24 cellular contexts compared by ENCODE assay signal in the genomic region with DNA sequence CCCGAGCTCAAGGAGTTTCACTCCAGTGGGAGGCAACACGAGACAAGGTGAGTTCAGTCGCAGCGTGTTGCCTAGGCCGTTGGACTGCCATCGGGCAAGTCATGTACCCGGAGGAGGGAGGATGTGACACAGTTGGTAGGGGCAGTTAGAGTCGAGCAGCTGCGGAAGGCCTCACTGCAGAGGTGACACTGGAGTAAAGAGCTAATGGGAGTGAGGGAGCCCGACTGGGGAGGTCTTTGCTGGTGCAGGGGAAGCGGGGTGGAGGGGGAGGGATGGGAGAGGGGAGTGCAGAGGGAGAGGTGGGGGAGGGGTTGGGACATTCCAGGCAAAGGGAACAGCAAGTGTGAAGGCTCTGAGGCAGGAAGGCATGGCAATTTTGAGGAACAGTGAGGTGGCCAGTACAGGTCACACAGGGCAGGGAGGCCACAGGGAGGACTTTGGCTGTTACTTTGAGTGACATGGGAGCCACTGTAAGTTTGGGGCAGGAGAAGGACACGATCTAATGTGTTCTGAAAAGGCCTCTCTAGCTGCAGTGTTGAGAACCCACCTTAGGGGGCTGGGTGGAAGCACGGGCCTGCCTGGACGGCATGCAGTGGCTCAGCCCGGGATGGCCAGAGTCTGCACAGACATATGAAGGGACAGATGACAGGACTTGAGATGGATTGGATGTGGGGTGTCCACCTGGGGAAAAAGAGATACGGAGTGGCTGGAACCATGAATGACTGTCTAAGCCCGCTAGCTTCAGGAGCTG.
DNase-seq lines count a peak whose midpoint lies in the region; ATAC-seq, FAIRE-seq and TF ChIP-seq lines count a peak whose summit lies in the region.
"Had no signal": no experiment of that assay in that cellular context is flagged by ENCODE, and none has a peak within 500 bp of the region (broad histone marks: within the 10 kb centered on the region; RNA-seq: fewer than 3 reads in every experiment).

No MANE protein-coding gene starts in this region.

- H3K27me3 Mint-ChIP-seq in T-helper 17 cell = peaks cover 68% of the 10 kb centered on the region

- no peak for TF ChIP-seq EP300 in ovary (IDR thresholded peaks at IDR 0.05)

- no peaks in the 10 kb centered on the region for H3K9me3 ChIP-seq in T-helper 17 cell (ENCODE audit: control insufficient read depth, low read length, poor library complexity, severe bottlenecking)
- no peaks in the 10 kb centered on the region for H3K9me3 ChIP-seq in ovary
- H3K9me3 ChIP-seq: Peyer's patch had no signal

- H3K36me3 ChIP-seq in ovary = no peaks in the 10 kb centered on the region
- H3K36me3 ChIP-seq: Peyer's patch had no signal

- FAIRE-seq in urothelium cell line (lab: Jason Lieb, UNC) = peak; percentile 81
- FAIRE-seq in GM19239 (lab: Jason Lieb, UNC) = no peak
- FAIRE-seq: G401.6, GM18507 had no signal

- no peaks in the 10 kb centered on the region for H3K36me3 Mint-ChIP-seq in T-helper 17 cell (ENCODE audit: low read depth)
- H3K36me3 Mint-ChIP-seq: CD8-positive, alpha-beta memory T cell had no signal

- intact Hi-C loops in ovary (cut with DNase I) = no loop called here

- peak; percentile 53 for DNase-seq in activated effector memory CD4-positive, alpha-beta T cell treated with anti-CD3 and anti-CD28 coated beads, Interleukin-2, amount 50 U/mL, for 16 hours
- DNase-seq in activated effector memory CD4-positive, alpha-beta T cell treated with Interleukin-2 at 50 U/mL for 16 hours = no peak
- DNase-seq in T-helper 17 cell (no peak), mesenteric fat pad (ENCODE audit: low spot score) (peak; percentile 53), urothelium cell line (ENCODE audit: low spot score) (no peak), ovary (no peak), GM19239 (ENCODE audit: insufficient read length, low spot score) (no peak)
- DNase-seq: ACHN; CD8-positive, alpha-beta memory T cell; HFFc6; KBM-7; NCI-H1105; NCI-H146; NCI-H2029 treated with DMSO at 0.1 percent for 48 hours; NCI-H345; NCI-H524; NCI-H774; Peyer's patch had no signal

- WGBS in ovary, 3 donors = 84 to 87% (median 86%) methylated on average over 17 of the region's 17 CpGs

- ATAC-seq in T-helper 17 cell (no peak), GM21786 (IDR thresholded peaks at IDR 0.05; ENCODE audit: unreplicated experiment) (no peak)
- ATAC-seq: SK-N-SH treated with all-trans-retinoic acid at 6 μM for 48 hours had no signal

- TF ChIP-seq POLR2A in ovary (IDR thresholded peaks at IDR 0.05) = no peak

- peak overlapping the region; percentile 35 for H3K27ac Mint-ChIP-seq in T-helper 17 cell
- H3K27ac Mint-ChIP-seq: CD8-positive, alpha-beta memory T cell; HFFc6 had no signal

- no peak overlapping the region for H3K4me3 Mint-ChIP-seq in T-helper 17 cell
- H3K4me3 Mint-ChIP-seq: CD8-positive, alpha-beta memory T cell; HFFc6 had no signal

- no peaks in the 10 kb centered on the region for H3K4me1 ChIP-seq in ovary (ENCODE audit: insufficient read depth)
- H3K4me1 ChIP-seq: Peyer's patch had no signal

- no peak for TF ChIP-seq CTCF in ovary (IDR thresholded peaks at IDR 0.05)

- no peak overlapping the region for H3K27ac ChIP-seq in ovary
- H3K27ac ChIP-seq: 22Rv1, C4-2B, Peyer's patch had no signal

- H3K4me1 Mint-ChIP-seq in T-helper 17 cell = peaks cover 5% of the 10 kb centered on the region

- no peaks in the 10 kb centered on the region for H3K27me3 ChIP-seq in ovary
- H3K27me3 ChIP-seq: Peyer's patch had no signal

- H3K4me3 ChIP-seq in ovary = no peak overlapping the region
- H3K4me3 ChIP-seq: Peyer's patch had no signal

Comparison
In these comparisons a context has a peak if more than half of its experiments do, and no peak if none do; other contexts are left out.
1. DNase-seq: peak in activated effector memory CD4-positive, alpha-beta T cell treated with anti-CD3 and anti-CD28 coated beads, Interleukin-2, amount 50 U/mL, for 16 hours (single experiment) and mesenteric fat pad (single experiment); none in activated effector memory CD4-positive, alpha-beta T cell treated with Interleukin-2 at 50 U/mL for 16 hours (single experiment), T-helper 17 cell (0 of 3), urothelium cell line (single experiment), ovary (0 of 5) and GM19239 (single experiment).